Comparison of ENCODE assay signal across 1 cellular context in the genomic region with DNA sequence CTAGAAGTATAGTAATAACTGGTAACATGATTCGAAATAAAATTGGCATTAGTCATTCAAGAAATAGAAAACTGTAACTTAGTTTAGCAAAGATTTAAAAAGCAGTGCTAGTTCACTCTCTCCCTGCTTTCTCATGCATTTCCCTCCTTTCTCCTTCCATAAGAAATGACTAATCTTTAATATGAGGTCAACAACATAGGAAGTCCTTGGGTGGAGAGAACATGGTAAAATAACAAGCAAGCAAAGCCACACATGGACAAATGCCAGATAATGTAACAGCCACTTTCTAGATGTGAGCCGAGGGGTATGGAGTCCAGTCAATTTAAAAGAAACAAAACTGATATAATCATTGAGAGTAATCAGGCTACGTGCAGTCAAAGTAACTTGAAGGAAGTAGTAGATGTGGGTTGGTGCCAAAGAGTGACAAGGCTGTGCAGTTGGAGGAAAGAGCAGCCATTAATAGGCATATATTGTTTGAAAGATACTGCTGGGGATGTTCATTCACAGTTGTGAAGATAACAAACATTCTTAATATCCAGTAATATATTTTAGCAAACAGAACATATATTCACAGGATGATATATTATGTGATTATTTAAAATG.
TF ChIP-seq lines count a peak whose summit lies in the region.

No MANE protein-coding gene starts in this region.

TF ChIP-seq in K562, 482 proteins besides CTCF, POLR2A, EP300 and RAD21 (continued from another document):
- TF ChIP-seq, protein P1, sequence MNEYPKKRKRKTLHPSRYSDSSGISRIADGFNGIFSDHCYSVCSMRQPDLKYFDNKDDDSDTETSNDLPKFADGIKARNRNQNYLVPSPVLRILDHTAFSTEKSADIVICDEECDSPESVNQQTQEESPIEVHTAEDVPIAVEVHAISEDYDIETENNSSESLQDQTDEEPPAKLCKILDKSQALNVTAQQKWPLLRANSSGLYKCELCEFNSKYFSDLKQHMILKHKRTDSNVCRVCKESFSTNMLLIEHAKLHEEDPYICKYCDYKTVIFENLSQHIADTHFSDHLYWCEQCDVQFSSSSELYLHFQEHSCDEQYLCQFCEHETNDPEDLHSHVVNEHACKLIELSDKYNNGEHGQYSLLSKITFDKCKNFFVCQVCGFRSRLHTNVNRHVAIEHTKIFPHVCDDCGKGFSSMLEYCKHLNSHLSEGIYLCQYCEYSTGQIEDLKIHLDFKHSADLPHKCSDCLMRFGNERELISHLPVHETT (CRISPR knock-in tag; conservative IDR thresholded peaks at IDR 0.05 in 1 of 2, IDR thresholded peaks at IDR 0.05 in 1 of 2) = peak in 1 of 2 experiments; percentile 65; a peak in 1 of 4 replicates
- TF ChIP-seq, protein P2, sequence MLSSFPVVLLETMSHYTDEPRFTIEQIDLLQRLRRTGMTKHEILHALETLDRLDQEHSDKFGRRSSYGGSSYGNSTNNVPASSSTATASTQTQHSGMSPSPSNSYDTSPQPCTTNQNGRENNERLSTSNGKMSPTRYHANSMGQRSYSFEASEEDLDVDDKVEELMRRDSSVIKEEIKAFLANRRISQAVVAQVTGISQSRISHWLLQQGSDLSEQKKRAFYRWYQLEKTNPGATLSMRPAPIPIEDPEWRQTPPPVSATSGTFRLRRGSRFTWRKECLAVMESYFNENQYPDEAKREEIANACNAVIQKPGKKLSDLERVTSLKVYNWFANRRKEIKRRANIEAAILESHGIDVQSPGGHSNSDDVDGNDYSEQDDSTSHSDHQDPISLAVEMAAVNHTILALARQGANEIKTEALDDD (IDR thresholded peaks at IDR 0.05) = peak; percentile 35; the same call in 1 of the 2 replicates
- TF ChIP-seq GATA2 (CRISPR knock-in tag; IDR thresholded peaks at IDR 0.05) (no peak), GABPA (tag; conservative IDR thresholded peaks at IDR 0.05; ENCODE audit: low read depth) (peak; percentile 18; the same call in 1 of the 2 replicates), SRF (CRISPR knock-in tag; IDR thresholded peaks at IDR 0.05) (no peak), FOXA3 (CRISPR knock-in tag; conservative IDR thresholded peaks at IDR 0.05 in 1 of 2, IDR thresholded peaks at IDR 0.05 in 1 of 2) (0 out of 4 replicates have a peak, but pooled peaks of 1 of the 2 experiments have one; percentile 16), ZNF589 (CRISPR knock-in tag; IDR thresholded peaks at IDR 0.05; ENCODE audit: low read depth) (peak; percentile 50; the same call in 1 of the 2 replicates), ETS2 (tag; IDR thresholded peaks at IDR 0.05; ENCODE audit: borderline replicate concordance, poor library complexity, severe bottlenecking) (no peak), NUFIP1 (IDR thresholded peaks at IDR 0.05; ENCODE audit: partially characterized antibody) (no peak), HSF4 (CRISPR knock-in tag; IDR thresholded peaks at IDR 0.05; ENCODE audit: borderline replicate concordance) (no peak)
- TF ChIP-seq, protein P3, sequence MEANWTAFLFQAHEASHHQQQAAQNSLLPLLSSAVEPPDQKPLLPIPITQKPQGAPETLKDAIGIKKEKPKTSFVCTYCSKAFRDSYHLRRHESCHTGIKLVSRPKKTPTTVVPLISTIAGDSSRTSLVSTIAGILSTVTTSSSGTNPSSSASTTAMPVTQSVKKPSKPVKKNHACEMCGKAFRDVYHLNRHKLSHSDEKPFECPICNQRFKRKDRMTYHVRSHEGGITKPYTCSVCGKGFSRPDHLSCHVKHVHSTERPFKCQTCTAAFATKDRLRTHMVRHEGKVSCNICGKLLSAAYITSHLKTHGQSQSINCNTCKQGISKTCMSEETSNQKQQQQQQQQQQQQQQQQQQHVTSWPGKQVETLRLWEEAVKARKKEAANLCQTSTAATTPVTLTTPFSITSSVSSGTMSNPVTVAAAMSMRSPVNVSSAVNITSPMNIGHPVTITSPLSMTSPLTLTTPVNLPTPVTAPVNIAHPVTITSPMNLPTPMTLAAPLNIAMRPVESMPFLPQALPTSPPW (CRISPR knock-in tag; IDR thresholded peaks at IDR 0.05) = 0 out of 2 replicates have a peak, but pooled peaks have one; percentile 23
